In genomic region chr4:6090936-6091335, GRCh38 we compare ENCODE assay signal across 29 cellular contexts.
"Had no signal": no experiment of that assay in that cellular context is flagged by ENCODE, and none has a peak within 500 bp of the region (broad histone marks: within the 10 kb centered on the region; RNA-seq: fewer than 3 reads in every experiment).

No MANE protein-coding gene starts in this region.

- H3K36me3 Mint-ChIP-seq: activated naive CD4-positive, alpha-beta T cell treated with anti-CD3 and anti-CD28 coated beads, Interleukin-2, amount 50 U/mL, for 24 hours; activated naive CD8-positive, alpha-beta T cell treated with anti-CD3 and anti-CD28 coated beads for 36 hours had no signal

- H3K9me3 Mint-ChIP-seq: activated CD4-positive, alpha-beta T cell treated with anti-CD3 and anti-CD28 coated beads, Interleukin-2, amount 10 ng/mL, durations not matched to agents 24 days and 14 days; activated naive CD4-positive, alpha-beta T cell treated with anti-CD3 and anti-CD28 coated beads for 36 hours; activated naive CD4-positive, alpha-beta T cell treated with anti-CD3 and anti-CD28 coated beads, Interleukin-2, amount 50 U/mL, for 24 hours; activated naive CD8-positive, alpha-beta T cell treated with anti-CD3 and anti-CD28 coated beads for 36 hours; activated T-helper 2 cell treated with anti-CD3 and anti-CD28 coated beads, Interferon-gamma antibody, Interleukin-2, Interleukin-4, amounts not matched to agents 10 μg/mL and 5 μg/mL and 100 μg/mL, durations not matched to agents 14 hours and 24 hours and 36 hours had no signal

- H3K4me3 ChIP-seq: adrenal gland, body of pancreas, colonic mucosa, esophagus muscularis mucosa, gastrocnemius medialis had no signal

- H3K27me3 ChIP-seq: adrenal gland, body of pancreas, colonic mucosa, foreskin keratinocyte had no signal

- H3K27ac ChIP-seq: adrenal gland, body of pancreas, colonic mucosa, esophagus muscularis mucosa, foreskin keratinocyte, gastrocnemius medialis had no signal

- H3K36me3 ChIP-seq: adrenal gland, colonic mucosa, esophagus muscularis mucosa, gastrocnemius medialis had no signal

- DNase-seq: activated CD4-positive, alpha-beta memory T cell treated with anti-CD3 and anti-CD28 coated beads for 36 hours; activated CD4-positive, alpha-beta T cell treated with anti-CD3 and anti-CD28 coated beads for 36 hours; activated CD4-positive, alpha-beta T cell treated with anti-CD3 and anti-CD28 coated beads, Interleukin-2, amount 10 ng/mL, durations not matched to agents 24 days and 14 days; activated CD4-positive, CD25-positive, alpha-beta regulatory T cell; activated CD4-positive, CD25-positive, alpha-beta regulatory T cell treated with anti-CD3 and anti-CD28 coated beads, Interleukin-2, amount 50 U/mL, for 72 hours; activated CD8-positive, alpha-beta memory T cell treated with anti-CD3 and anti-CD28 coated beads, Interleukin-2, amount 10 ng/mL, durations not matched to agents 7 days and 5 days; activated CD8-positive, alpha-beta memory T cell treated with anti-CD3 and anti-CD28 coated beads, Interleukin-2, amount 50 U/mL, for 4 hours; activated CD8-positive, alpha-beta T cell treated with anti-CD3 and anti-CD28 coated beads, Interleukin-2, amount 10 ng/mL, durations not matched to agents 7 days and 5 days; activated naive CD4-positive, alpha-beta T cell treated with anti-CD3 and anti-CD28 coated beads for 36 hours; activated naive CD8-positive, alpha-beta T cell treated with anti-CD3 and anti-CD28 coated beads for 36 hours; activated naive CD8-positive, alpha-beta T cell treated with anti-CD3 and anti-CD28 coated beads, Interleukin-2, amount 50 U/mL, for 24 hours; activated T-cell treated with anti-CD3 and anti-CD28 coated beads, Interleukin-2, amount 50 U/mL, for 1 hour; activated T-cell treated with anti-CD3 and anti-CD28 coated beads, Interleukin-2, amount 50 U/mL, for 48 hours; amygdala; aorta; body of pancreas; cerebellar nuclear complex; colonic mucosa; effector CD8-positive, alpha-beta T cell; erythroblast; foreskin keratinocyte; gastrocnemius medialis; glutamatergic neuron; T-helper 2 cell had no signal

- ATAC-seq: activated CD4-positive, alpha-beta T cell treated with anti-CD3 and anti-CD28 coated beads for 36 hours; activated CD8-positive, alpha-beta memory T cell treated with anti-CD3 and anti-CD28 coated beads, Interleukin-2, amount 10 ng/mL, durations not matched to agents 7 days and 5 days; activated CD8-positive, alpha-beta T cell treated with anti-CD3 and anti-CD28 coated beads, Interleukin-2, amount 10 ng/mL, durations not matched to agents 7 days and 5 days; activated naive CD8-positive, alpha-beta T cell treated with anti-CD3 and anti-CD28 coated beads, Interleukin-2, amount 50 U/mL, for 24 hours; body of pancreas; foreskin keratinocyte; gastrocnemius medialis had no signal

- H3K9me3 ChIP-seq: adrenal gland, body of pancreas, colonic mucosa, esophagus muscularis mucosa, gastrocnemius medialis had no signal

- H3K4me3 Mint-ChIP-seq: activated CD4-positive, alpha-beta memory T cell treated with anti-CD3 and anti-CD28 coated beads for 36 hours; activated CD4-positive, alpha-beta T cell treated with anti-CD3 and anti-CD28 coated beads for 36 hours; activated CD4-positive, alpha-beta T cell treated with anti-CD3 and anti-CD28 coated beads, Interleukin-2, amount 10 ng/mL, durations not matched to agents 24 days and 14 days; activated CD8-positive, alpha-beta memory T cell treated with anti-CD3 and anti-CD28 coated beads, Interleukin-2, amount 10 ng/mL, durations not matched to agents 7 days and 5 days; activated CD8-positive, alpha-beta T cell treated with anti-CD3 and anti-CD28 coated beads, Interleukin-2, amount 10 ng/mL, durations not matched to agents 7 days and 5 days; activated naive CD4-positive, alpha-beta T cell treated with anti-CD3 and anti-CD28 coated beads for 36 hours; activated naive CD4-positive, alpha-beta T cell treated with anti-CD3 and anti-CD28 coated beads, Interleukin-2, amount 50 U/mL, for 24 hours; activated naive CD8-positive, alpha-beta T cell treated with anti-CD3 and anti-CD28 coated beads for 36 hours; activated naive CD8-positive, alpha-beta T cell treated with anti-CD3 and anti-CD28 coated beads, Interleukin-2, amount 50 U/mL, for 24 hours; activated T-helper 1 cell treated with anti-CD3 and anti-CD28 coated beads, Interleukin-12 subunit alpha, Interleukin-12 subunit beta, Interleukin-2, Interleukin-4 antibody, amounts not matched to agents 30 ng/mL and 10 ng/mL and 1 ng/mL, durations not matched to agents 14 hours and 24 hours and 36 hours had no signal

- H3K27ac Mint-ChIP-seq: activated CD4-positive, alpha-beta memory T cell treated with anti-CD3 and anti-CD28 coated beads for 36 hours; activated CD4-positive, alpha-beta T cell treated with anti-CD3 and anti-CD28 coated beads for 36 hours; activated CD4-positive, alpha-beta T cell treated with anti-CD3 and anti-CD28 coated beads, Interleukin-2, amount 10 ng/mL, durations not matched to agents 24 days and 14 days; activated CD8-positive, alpha-beta memory T cell treated with anti-CD3 and anti-CD28 coated beads, Interleukin-2, amount 10 ng/mL, durations not matched to agents 7 days and 5 days; activated CD8-positive, alpha-beta T cell treated with anti-CD3 and anti-CD28 coated beads, Interleukin-2, amount 10 ng/mL, durations not matched to agents 7 days and 5 days; activated naive CD4-positive, alpha-beta T cell treated with anti-CD3 and anti-CD28 coated beads for 36 hours; activated naive CD4-positive, alpha-beta T cell treated with anti-CD3 and anti-CD28 coated beads, Interleukin-2, amount 50 U/mL, for 24 hours; activated naive CD8-positive, alpha-beta T cell treated with anti-CD3 and anti-CD28 coated beads for 36 hours; activated naive CD8-positive, alpha-beta T cell treated with anti-CD3 and anti-CD28 coated beads, Interleukin-2, amount 50 U/mL, for 24 hours; activated T-helper 1 cell treated with anti-CD3 and anti-CD28 coated beads, Interleukin-12 subunit alpha, Interleukin-12 subunit beta, Interleukin-2, Interleukin-4 antibody, amounts not matched to agents 30 ng/mL and 10 ng/mL and 1 ng/mL, durations not matched to agents 14 hours and 24 hours and 36 hours; activated T-helper 2 cell treated with anti-CD3 and anti-CD28 coated beads, Interferon-gamma antibody, Interleukin-2, Interleukin-4, amounts not matched to agents 10 μg/mL and 5 μg/mL and 100 μg/mL, durations not matched to agents 14 hours and 24 hours and 36 hours had no signal

- H3K27me3 Mint-ChIP-seq: activated CD4-positive, alpha-beta memory T cell treated with anti-CD3 and anti-CD28 coated beads for 36 hours; activated CD4-positive, alpha-beta T cell treated with anti-CD3 and anti-CD28 coated beads, Interleukin-2, amount 10 ng/mL, durations not matched to agents 24 days and 14 days; activated CD8-positive, alpha-beta memory T cell treated with anti-CD3 and anti-CD28 coated beads, Interleukin-2, amount 10 ng/mL, durations not matched to agents 7 days and 5 days; activated naive CD4-positive, alpha-beta T cell treated with anti-CD3 and anti-CD28 coated beads, Interleukin-2, amount 50 U/mL, for 24 hours; activated naive CD8-positive, alpha-beta T cell treated with anti-CD3 and anti-CD28 coated beads, Interleukin-2, amount 50 U/mL, for 24 hours had no signal

- H3K4me1 Mint-ChIP-seq: activated CD4-positive, alpha-beta T cell treated with anti-CD3 and anti-CD28 coated beads for 36 hours; activated naive CD8-positive, alpha-beta T cell treated with anti-CD3 and anti-CD28 coated beads for 36 hours had no signal
